In genomic region chr15:101315736-101316135, GRCh38 we compare ENCODE assay signal across 15 cellular contexts. TPM values are rescaled to one million over a fixed set of nuclear protein-coding genes. Genes with fewer than 3 reads are reported as not detected.
DNase-seq lines count a peak whose midpoint lies in the region; ATAC-seq lines count a peak whose summit lies in the region.
"Had no signal": no experiment of that assay in that cellular context is flagged by ENCODE, and none has a peak within 500 bp of the region (broad histone marks: within the 10 kb centered on the region; RNA-seq: fewer than 3 reads in every experiment).

No MANE protein-coding gene starts in this region.

- intact Hi-C loops in left ventricle myocardium superior (cut with micrococcal nuclease) (no loop called here), Right ventricle myocardium superior (cut with DNase I) (no loop called here), posterior vena cava (cut with DNase I) (no loop called here)

- DNase-seq in left ventricle myocardium superior (peak; percentile 15), Right ventricle myocardium superior (no peak), left lobe of liver (ENCODE audit: low spot score) (peak; percentile 38), posterior vena cava (ENCODE audit: low spot score) (peak; percentile 76), superior temporal gyrus (ENCODE audit: extremely low spot score) (no peak), HCEC 1CT (no peak), hypothalamus (lab: John Stamatoyannopoulos, UW) (no peak)
- DNase-seq in stimulated activated CD4-positive, alpha-beta T cell treated with anti-CD3 and anti-CD28 coated beads, Interleukin-15, amount 100 ng/mL, for 24 hours = no peak
- DNase-seq: ACHN; CD4-positive, alpha-beta memory T cell; DMS153; DMS79 treated with DMSO at 0.1 percent for 48 hours; GDM1; GOT3; H9 had no signal

- ATAC-seq in left ventricle myocardium superior (no peak), Right ventricle myocardium superior (ENCODE audit: poor library complexity) (no peak), left lobe of liver (no peak)

RNA-seq across cellular contexts. Expression of gene SNRPA1, which starts 20.7 kb away (rescaled TPM):
- total RNA-seq in left ventricle myocardium superior = 27.5 TPM
- total RNA-seq in Right ventricle myocardium superior = 27.9 TPM
- total RNA-seq in left lobe of liver = 22.2 TPM
- total RNA-seq in posterior vena cava = 10 to 100 TPM; 33.6 to 38.2 TPM

RNA-seq across cellular contexts. Expression of gene SELENOS, which starts 38.5 kb away (rescaled TPM):
- total RNA-seq in left ventricle myocardium superior = 39.3 TPM
- total RNA-seq in Right ventricle myocardium superior = 41.1 TPM
- total RNA-seq in left lobe of liver = 33.9 TPM
- total RNA-seq in posterior vena cava = 10 to 100 TPM; 67.4 to 76.7 TPM

Comparison
In these comparisons a context has a peak if more than half of its experiments do, and no peak if none do; other contexts are left out.
1. DNase-seq: peak in left ventricle myocardium superior (single experiment), left lobe of liver (single experiment) and posterior vena cava (single experiment); none in Right ventricle myocardium superior (single experiment), superior temporal gyrus (single experiment), HCEC 1CT (single experiment), stimulated activated CD4-positive, alpha-beta T cell treated with anti-CD3 and anti-CD28 coated beads, Interleukin-15, amount 100 ng/mL, for 24 hours (single experiment) and hypothalamus (0 of 51).